Comparison of ENCODE assay signal across 12 cellular contexts in genomic region chr15:67821784-67822451, GRCh38. TPM values are rescaled to one million over a fixed set of nuclear protein-coding genes. Genes with fewer than 3 reads are reported as not detected.
DNase-seq lines count a peak whose midpoint lies in the region; ATAC-seq lines count a peak whose summit lies in the region.
"Had no signal": no experiment of that assay in that cellular context is flagged by ENCODE, and none has a peak within 500 bp of the region (broad histone marks: within the 10 kb centered on the region; RNA-seq: fewer than 3 reads in every experiment).

No MANE protein-coding gene starts in this region.

- no peaks in the 10 kb centered on the region for H3K36me3 ChIP-seq in CD4-positive, alpha-beta memory T cell (ENCODE audit: insufficient read depth, low read length)
- no peaks in the 10 kb centered on the region for H3K36me3 ChIP-seq in naive thymus-derived CD4-positive, alpha-beta T cell (ENCODE audit: control insufficient read depth in 2 of 3, insufficient read depth in 3 of 3, low read length in 3 of 3)

- H3K27ac Mint-ChIP-seq in CD4-positive, alpha-beta memory T cell, result peak overlapping the region in 2 of 7 donors; percentile 41 to 65
- H3K27ac Mint-ChIP-seq in T-helper 17 cell, result peak overlapping the region; percentile 66
- peak overlapping the region in 4 of 9 donors; percentile 50 to 88 (median 69) for H3K27ac Mint-ChIP-seq in naive thymus-derived CD4-positive, alpha-beta T cell

- H3K36me3 Mint-ChIP-seq in CD4-positive, alpha-beta memory T cell, result no peaks in the 10 kb centered on the region
- peaks cover 14% of the 10 kb centered on the region for H3K36me3 Mint-ChIP-seq in T-helper 17 cell (ENCODE audit: low read depth)
- peaks cover 0 to 7% (median 2%) of the 10 kb centered on the region in 5 donors for H3K36me3 Mint-ChIP-seq in naive thymus-derived CD4-positive, alpha-beta T cell

- no peaks in the 10 kb centered on the region for H3K9me3 ChIP-seq in CD4-positive, alpha-beta memory T cell (ENCODE audit: control insufficient read depth in 1 of 2, low read length in 2 of 2)
- H3K9me3 ChIP-seq in T-helper 17 cell (ENCODE audit: control insufficient read depth, low read length, poor library complexity, severe bottlenecking), result no peaks in the 10 kb centered on the region
- H3K9me3 ChIP-seq in naive thymus-derived CD4-positive, alpha-beta T cell (ENCODE audit: control insufficient read depth in 2 of 3, low read length in 3 of 3), result no peaks in the 10 kb centered on the region

- ATAC-seq in T-helper 17 cell (no peak), HG03469 (IDR thresholded peaks at IDR 0.05; ENCODE audit: unreplicated experiment) (no peak), GM19452 (IDR thresholded peaks at IDR 0.05; ENCODE audit: unreplicated experiment) (no peak)
- no peak for ATAC-seq in naive thymus-derived CD4-positive, alpha-beta T cell

- H3K27me3 ChIP-seq in CD4-positive, alpha-beta memory T cell (ENCODE audit: insufficient read depth, low read length), result peaks cover 52% of the 10 kb centered on the region
- peaks cover 10 to 23% of the 10 kb centered on the region in 2 donors for H3K27me3 ChIP-seq in naive thymus-derived CD4-positive, alpha-beta T cell (ENCODE audit: control insufficient read depth in 2 of 2, insufficient read depth in 2 of 2, low read length in 2 of 2)

- CTCF ChIA-PET in CD4-positive, alpha-beta memory T cell (lab: Charles Lee; ENCODE audit: partially characterized antibody), result interaction anchor here (0.7 kb wide), 1 partner anchor 14 kb away, joined by 3 read pairs; no protein-coding TSS in a partner anchor
- CTCF ChIA-PET in naive thymus-derived CD4-positive, alpha-beta T cell (lab: Charles Lee), result no interaction called here

- peaks cover 55 to 71% of the 10 kb centered on the region in 2 donors for H3K27me3 Mint-ChIP-seq in CD4-positive, alpha-beta memory T cell
- H3K27me3 Mint-ChIP-seq in T-helper 17 cell, result peaks cover 72% of the 10 kb centered on the region
- peaks cover 61 to 85% (median 76%) of the 10 kb centered on the region in 5 donors for H3K27me3 Mint-ChIP-seq in naive thymus-derived CD4-positive, alpha-beta T cell

- DNase-seq in AG08396 (ENCODE audit: low spot score) (peak; percentile 15), T-helper 17 cell (no peak)
- DNase-seq in CD4-positive, alpha-beta memory T cell, result peak in 1 of 5 donors; percentile 7
- no peak for DNase-seq in naive thymus-derived CD4-positive, alpha-beta T cell
- no peak for DNase-seq in stimulated activated CD4-positive, alpha-beta T cell treated with anti-CD3 and anti-CD28 coated beads, Interleukin-4, amount 100 ng/mL, for 1 hour
- DNase-seq: dermis blood vessel endothelial cell, Karpas-422, midbrain had no signal

- H3K9me3 Mint-ChIP-seq in CD4-positive, alpha-beta memory T cell, result peaks cover 0 to 6% (median 0%) of the 10 kb centered on the region in 8 donors
- H3K9me3 Mint-ChIP-seq in naive thymus-derived CD4-positive, alpha-beta T cell, result peaks cover 0 to 6% (median 0%) of the 10 kb centered on the region in 11 donors

- POLR2A ChIA-PET in CD4-positive, alpha-beta memory T cell (lab: Charles Lee; ENCODE audit: partially characterized antibody), result interaction anchor here (1.8 kb wide), 1 partner anchor 11 kb away, joined by 4 read pairs; no protein-coding TSS in a partner anchor
- POLR2A ChIA-PET in naive thymus-derived CD4-positive, alpha-beta T cell (lab: Charles Lee), result no interaction called here

- H3K4me3 Mint-ChIP-seq in CD4-positive, alpha-beta memory T cell, result peak overlapping the region in 6 of 8 donors; percentile 59 to 78 (median 68)
- H3K4me3 Mint-ChIP-seq in T-helper 17 cell, result peak overlapping the region; percentile 81
- peak overlapping the region; percentile 42 to 80 (median 62) for H3K4me3 Mint-ChIP-seq in naive thymus-derived CD4-positive, alpha-beta T cell

- intact Hi-C loops in CD4-positive, alpha-beta memory T cell (cut with micrococcal nuclease), result no loop called here
- intact Hi-C loops in naive thymus-derived CD4-positive, alpha-beta T cell (cut with micrococcal nuclease), result no loop called here

- no peak overlapping the region for H3K27ac ChIP-seq in CD4-positive, alpha-beta memory T cell (ENCODE audit: low read depth, low read length)
- H3K27ac ChIP-seq in naive thymus-derived CD4-positive, alpha-beta T cell (ENCODE audit: low read depth, low read length), result no peak overlapping the region

- H3K4me3 ChIP-seq in CD4-positive, alpha-beta memory T cell (ENCODE audit: low read length in 2 of 2), result no peak overlapping the region
- H3K4me3 ChIP-seq in naive thymus-derived CD4-positive, alpha-beta T cell (ENCODE audit: low read length), result no peak overlapping the region

- H3K4me1 ChIP-seq in CD4-positive, alpha-beta memory T cell (ENCODE audit: insufficient read depth, low read length), result peaks cover 51% of the 10 kb centered on the region
- H3K4me1 ChIP-seq in naive thymus-derived CD4-positive, alpha-beta T cell (ENCODE audit: control insufficient read depth in 2 of 2, insufficient read depth in 2 of 2, low read length in 2 of 2), result peaks cover 10 to 32% of the 10 kb centered on the region in 2 donors

- H3K4me1 Mint-ChIP-seq in CD4-positive, alpha-beta memory T cell, result peaks cover 22 to 59% (median 38%) of the 10 kb centered on the region in 4 donors
- H3K4me1 Mint-ChIP-seq in T-helper 17 cell, result peaks cover 36% of the 10 kb centered on the region
- H3K4me1 Mint-ChIP-seq in naive thymus-derived CD4-positive, alpha-beta T cell, result peaks cover 30 to 54% (median 40%) of the 10 kb centered on the region in 7 donors

RNA-seq across cellular contexts. Expression of gene SKOR1, which starts 3.4 kb away (rescaled TPM):
- total RNA-seq in CD4-positive, alpha-beta memory T cell, result under 1 TPM; 0.30 to 0.38 TPM
- under 1 TPM in 1 of 2 donors, not detected in 1; 0.09 TPM for polyA plus RNA-seq in CD4-positive, alpha-beta memory T cell
- 1 to 10 TPM; 2.2 to 2.7 TPM for total RNA-seq in T-helper 17 cell
- total RNA-seq in naive thymus-derived CD4-positive, alpha-beta T cell, result 1 to 10 TPM in 2 of 5 experiments, under 1 TPM in 3; 0.34 to 2.4 (median 0.62) TPM
- not detected for polyA plus RNA-seq in naive thymus-derived CD4-positive, alpha-beta T cell
- total RNA-seq: dermis blood vessel endothelial cell had no signal

RNA-seq across cellular contexts. Expression of gene RNU6-1, which starts 17.9 kb away (rescaled TPM):
- not detected for total RNA-seq in CD4-positive, alpha-beta memory T cell
- not detected for polyA plus RNA-seq in CD4-positive, alpha-beta memory T cell
- total RNA-seq in T-helper 17 cell, result not detected
- not detected for total RNA-seq in naive thymus-derived CD4-positive, alpha-beta T cell
- not detected for polyA plus RNA-seq in naive thymus-derived CD4-positive, alpha-beta T cell
- total RNA-seq: dermis blood vessel endothelial cell, right cardiac atrium, subcutaneous adipose tissue had no signal
- polyA plus RNA-seq: right cardiac atrium had no signal
